In the genomic region with DNA sequence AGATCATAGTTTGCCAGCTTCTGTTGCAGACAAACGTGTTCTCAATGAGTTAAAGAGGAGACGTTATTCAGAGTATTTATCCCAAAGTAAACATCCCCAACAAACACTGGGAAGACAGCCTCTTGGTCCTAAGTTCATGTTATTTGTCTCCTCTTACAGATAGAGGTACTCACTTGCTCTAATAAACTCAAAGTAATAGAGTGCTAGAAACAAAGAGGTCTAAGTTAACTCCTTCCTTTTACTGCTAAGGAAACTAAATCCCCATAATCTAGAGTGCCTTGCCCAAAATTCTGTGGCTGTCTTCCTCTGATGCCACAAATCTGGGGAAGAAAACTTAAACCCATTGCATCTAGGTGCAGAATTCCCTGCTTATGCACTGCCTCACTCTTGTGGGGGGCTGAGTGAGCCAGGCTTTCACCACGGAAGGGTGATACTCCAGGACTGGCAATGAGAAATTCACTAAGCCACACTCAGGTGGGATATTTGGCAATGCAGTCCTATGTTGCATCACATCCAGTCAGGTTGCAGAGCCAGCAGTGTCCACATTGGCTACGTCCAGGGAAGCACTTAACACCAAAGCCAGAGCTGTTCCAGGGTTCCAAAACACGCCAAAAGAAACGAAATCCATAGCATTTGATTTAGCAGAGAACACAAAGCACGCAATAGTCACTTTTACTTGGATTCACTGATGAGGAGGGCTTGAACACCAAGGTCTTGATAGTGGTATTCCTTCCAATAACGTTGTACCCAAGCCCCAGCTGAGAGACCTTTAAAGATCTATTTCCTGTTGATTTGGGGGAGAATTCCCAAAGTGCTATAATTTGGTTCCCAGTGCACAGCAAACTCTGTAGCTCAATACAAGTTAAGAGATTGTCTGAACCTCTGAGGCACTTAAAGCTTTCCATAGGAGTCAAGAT, we compare ENCODE assay signal across 27 cellular contexts.
DNase-seq lines count a peak whose midpoint lies in the region; ATAC-seq and TF ChIP-seq lines count a peak whose summit lies in the region.
"Had no signal": no experiment of that assay in that cellular context is flagged by ENCODE, and none has a peak within 500 bp of the region (broad histone marks: within the 10 kb centered on the region; RNA-seq: fewer than 3 reads in every experiment).

No MANE protein-coding gene starts in this region.

- H3K18ac ChIP-seq in IMR-90 (ENCODE audit: low read depth, low read length): no peak overlapping the region

- no peak overlapping the region for H2BK5ac ChIP-seq in IMR-90 (ENCODE audit: low read depth, low read length, poor library complexity, severe bottlenecking)

- H2AFZ ChIP-seq in IMR-90 (replicated peaks; ENCODE audit: low read length, poor library complexity): peak overlapping the region; percentile 5

- H3K4me2 ChIP-seq in IMR-90 (ENCODE audit: low read depth, low read length): no peak overlapping the region

- H3K4me1 Mint-ChIP-seq in Caco-2 (ENCODE audit: low read depth, unreplicated experiment): peaks cover 46% of the 10 kb centered on the region
- peaks cover 7% of the 10 kb centered on the region for H3K4me1 Mint-ChIP-seq in Calu3 (ENCODE audit: low read depth, unreplicated experiment)
- H3K4me1 Mint-ChIP-seq in activated T-cell treated with anti-CD3 and anti-CD28 coated beads, Interleukin-2, amount 50 U/mL, for 72 hours (ENCODE audit: low read depth): no peaks in the 10 kb centered on the region
- H3K4me1 Mint-ChIP-seq: CD14-positive monocyte; CD8-positive, alpha-beta memory T cell had no signal

- H3K4me3 ChIP-seq in Caco-2 (ENCODE audit: low read depth, low read length) (no peak overlapping the region), IMR-90 (ENCODE audit: insufficient read depth, low read depth, low read length) (no peak overlapping the region), epithelial cell of esophagus (ENCODE audit: low read length) (no peak overlapping the region), liver (ENCODE audit: low read depth in 1 of 3, low read length in 3 of 3) (no peak overlapping the region)
- H3K4me3 ChIP-seq: SJSA1 had no signal

- DNase-seq in Caco-2 (peak; percentile 58 to 65), IMR-90 (no peak), epithelial cell of esophagus (ENCODE audit: low read depth) (peak; percentile 18), left colon (no peak), NCI-H345 (lab: John Stamatoyannopoulos, UW) (no peak), Calu3 (no peak)
- no peak for DNase-seq in activated T-cell treated with anti-CD3 and anti-CD28 coated beads, Interleukin-2, amount 50 U/mL, for 72 hours
- DNase-seq: 8988T; ACHN; BE2C; CD8-positive, alpha-beta memory T cell; DMS153; DND-41; H9; HFFc6; Kasumi-1; MV-4-11; NCI-H1105; NCI-H146; NCI-H1930; NCI-H446 treated with DMSO at 0.1 percent for 48 hours; NCI-H526 treated with DMSO at 0.1 percent for 48 hours; Right ventricle myocardium superior; RPMI8226 had no signal

- dilution Hi-C loops in IMR-90 (cut with HindIII; ENCODE audit: low sequenced_read_pairs, unreplicated experiment): no loop called here

- no peak for TF ChIP-seq POLR2A in IMR-90 (IDR thresholded peaks at IDR 0.05; ENCODE audit: low read depth, low read length)

- H3K27me3 ChIP-seq in Caco-2 (replicated peaks; ENCODE audit: control insufficient read depth, insufficient read depth, low read length) (no peaks in the 10 kb centered on the region), IMR-90 (ENCODE audit: control insufficient read depth, insufficient read depth, low read length) (peaks cover 29% of the 10 kb centered on the region), liver (ENCODE audit: control insufficient read depth in 4 of 4, insufficient read depth in 4 of 4, low read length in 3 of 4) (no peaks in the 10 kb centered on the region)
- H3K27me3 ChIP-seq: SJSA1 had no signal

- in situ Hi-C loops in IMR-90 (cut with MboI; ENCODE audit: low sequenced_read_pairs): no loop called here

- no peak overlapping the region for H3K23ac ChIP-seq in IMR-90 (ENCODE audit: low read depth, low read length)

- BruUV-seq in Caco-2 (replicated peaks; lab: Mats Ljungman, UMichigan) (TSS peak; percentile 17), IMR-90 (replicated peaks; lab: Mats Ljungman, UMichigan) (no TSS peak), Calu3 (replicated peaks; lab: Mats Ljungman, UMichigan) (no TSS peak)

- no peak overlapping the region for H3K14ac ChIP-seq in IMR-90 (replicated peaks; ENCODE audit: low read depth, low read length)

- H3K9me1 ChIP-seq in IMR-90 (ENCODE audit: insufficient read depth, low read length): no peaks in the 10 kb centered on the region

- no peaks in the 10 kb centered on the region for H3K79me1 ChIP-seq in IMR-90 (ENCODE audit: low read depth in 1 of 2, low read length in 2 of 2)

- H4K91ac ChIP-seq in IMR-90 (ENCODE audit: insufficient read depth, low read depth, low read length): no peak overlapping the region

- no peak overlapping the region for H2BK120ac ChIP-seq in IMR-90 (ENCODE audit: low read depth, low read length)

- H3K4me1 ChIP-seq in Caco-2 (peaks cover 56% of the 10 kb centered on the region), IMR-90 (ENCODE audit: control insufficient read depth, insufficient read depth, low read length) (no peaks in the 10 kb centered on the region), liver (ENCODE audit: control insufficient read depth in 4 of 4, insufficient read depth in 4 of 4, low read length in 3 of 4) (peaks cover 0 to 29% (median 16%) of the 10 kb centered on the region in 4 donors)
- H3K4me1 ChIP-seq: BE2C, SJSA1 had no signal

- H3K4me3 Mint-ChIP-seq in Caco-2 (ENCODE audit: unreplicated experiment) (peak overlapping the region; percentile 52), Calu3 (ENCODE audit: low read depth, unreplicated experiment) (no peak overlapping the region)
- H3K4me3 Mint-ChIP-seq in activated T-cell treated with anti-CD3 and anti-CD28 coated beads, Interleukin-2, amount 50 U/mL, for 72 hours: no peak overlapping the region
- H3K4me3 Mint-ChIP-seq: CD14-positive monocyte; CD8-positive, alpha-beta memory T cell; H9; HFFc6 had no signal

- no peak overlapping the region for H2BK20ac ChIP-seq in IMR-90 (ENCODE audit: low read depth, low read length)

- peaks cover 12% of the 10 kb centered on the region for H3K36me3 Mint-ChIP-seq in Caco-2 (ENCODE audit: insufficient read depth, unreplicated experiment)
- H3K36me3 Mint-ChIP-seq in Calu3 (ENCODE audit: insufficient read depth, unreplicated experiment): no peaks in the 10 kb centered on the region
- H3K36me3 Mint-ChIP-seq in activated T-cell treated with anti-CD3 and anti-CD28 coated beads, Interleukin-2, amount 50 U/mL, for 72 hours (ENCODE audit: insufficient read depth in 2 of 2): no peaks in the 10 kb centered on the region
- H3K36me3 Mint-ChIP-seq: CD14-positive monocyte; CD8-positive, alpha-beta memory T cell had no signal

- no peak overlapping the region for H2AK5ac ChIP-seq in IMR-90 (ENCODE audit: low read depth, low read length)

- no peaks in the 10 kb centered on the region for H3K27me3 Mint-ChIP-seq in Caco-2 (ENCODE audit: insufficient read depth, unreplicated experiment)
- no peaks in the 10 kb centered on the region for H3K27me3 Mint-ChIP-seq in Calu3 (ENCODE audit: unreplicated experiment)
- H3K27me3 Mint-ChIP-seq in activated T-cell treated with anti-CD3 and anti-CD28 coated beads, Interleukin-2, amount 50 U/mL, for 72 hours (ENCODE audit: low read depth): peaks cover 30% of the 10 kb centered on the region

- H4K5ac ChIP-seq in IMR-90 (ENCODE audit: low read depth, low read length): no peak overlapping the region

- H3K36me3 ChIP-seq in Caco-2 (ENCODE audit: control insufficient read depth, insufficient read depth, low read length) (no peaks in the 10 kb centered on the region), IMR-90 (ENCODE audit: control insufficient read depth, insufficient read depth, low read length) (no peaks in the 10 kb centered on the region), liver (ENCODE audit: control insufficient read depth in 4 of 4, insufficient read depth in 3 of 4, low read depth in 1 of 4, low read length in 3 of 4) (no peaks in the 10 kb centered on the region)
- H3K36me3 ChIP-seq: BE2C, SJSA1 had no signal

- ATAC-seq in IMR-90 (ENCODE audit: low read depth) (no peak), left colon (no peak)
- ATAC-seq in activated T-cell treated with anti-CD3 and anti-CD28 coated beads, Interleukin-2, amount 50 U/mL, for 72 hours (replicated peaks in 1 of 2): no peak

- 64% methylated on average over 3 of the region's 8 CpGs; no CpG with 5 or more reads in 1 of the 2 experiments for WGBS in IMR-90 (ENCODE audit: extremely low coverage in 2 of 2, insufficient read length in 1 of 2), 2 experiments
- 32% methylated on average over 8 of the region's 8 CpGs for WGBS in liver

- intact Hi-C loops in Caco-2 (cut with micrococcal nuclease; ENCODE audit: unreplicated experiment): no loop called here
- intact Hi-C loops in IMR-90 (cut with micrococcal nuclease): no loop called here
- intact Hi-C loops in left colon (cut with DNase I, micrococcal nuclease): no loop called here
- intact Hi-C loops in Calu3 (cut with micrococcal nuclease; ENCODE audit: unreplicated experiment): no loop called here

- H3K27ac ChIP-seq in IMR-90 (ENCODE audit: insufficient read depth, low read length): no peak overlapping the region
- no peak overlapping the region for H3K27ac ChIP-seq in liver (ENCODE audit: low read depth in 1 of 2, low read length in 2 of 2)
- H3K27ac ChIP-seq: SJSA1 had no signal

- H4K20me1 ChIP-seq in IMR-90 (ENCODE audit: insufficient read depth, low read length): no peaks in the 10 kb centered on the region

- H4K8ac ChIP-seq in IMR-90 (ENCODE audit: low read depth in 2 of 2, low read length in 2 of 2): no peak overlapping the region

- H3K27ac Mint-ChIP-seq in Caco-2 (ENCODE audit: unreplicated experiment) (peak overlapping the region; percentile 67), Calu3 (ENCODE audit: unreplicated experiment) (no peak overlapping the region)
- no peak overlapping the region for H3K27ac Mint-ChIP-seq in activated T-cell treated with anti-CD3 and anti-CD28 coated beads, Interleukin-2, amount 50 U/mL, for 72 hours
- H3K27ac Mint-ChIP-seq: H9, HFFc6 had no signal

- no peak overlapping the region for H2AK9ac ChIP-seq in IMR-90 (replicated peaks; ENCODE audit: low read depth, low read length, poor library complexity)

- H2BK15ac ChIP-seq in IMR-90 (ENCODE audit: low read depth, low read length): no peak overlapping the region

- no peak overlapping the region for H3K56ac ChIP-seq in IMR-90 (ENCODE audit: extremely low read depth, insufficient read depth, low read length)

- TF ChIP-seq CTCF in Caco-2 (IDR thresholded peaks at IDR 0.05; ENCODE audit: insufficient read depth in 1 of 2, low read depth in 1 of 2, low read length in 1 of 2, severe bottlenecking in 1 of 2, unreplicated experiment in 1 of 2): no peak
- TF ChIP-seq CTCF in IMR-90 (conservative IDR thresholded peaks at IDR 0.05; ENCODE audit: low read depth, low read length): no peak
- TF ChIP-seq CTCF in epithelial cell of esophagus (IDR thresholded peaks at IDR 0.05; ENCODE audit: insufficient read depth, low read depth, low read length, missing control alignments): no peak
- no peak for TF ChIP-seq CTCF in liver (IDR thresholded peaks at IDR 0.05; ENCODE audit: low read depth, low read length, missing input control)
- TF ChIP-seq CTCF in Calu3 (IDR thresholded peaks at IDR 0.05; ENCODE audit: unreplicated experiment): no peak

- POLR2A ChIA-PET in Caco-2 (lab: Charles Lee) (interaction anchor here (0.5 to 1.3 kb wide), 3 partner anchors 32 to 84 kb away, joined by 3 to 9 read pairs (median 3); a partner anchor contains a TSS), IMR-90 (lab: Charles Lee; ENCODE audit: unreplicated experiment) (no interaction called here)

- CTCF ChIA-PET in Caco-2 (lab: Charles Lee): no interaction called here
- CTCF ChIA-PET in IMR-90 (lab: Yijun Ruan, JAX): no interaction called here
- CTCF ChIA-PET in Calu3 (lab: Charles Lee): no interaction called here

- no peak overlapping the region for H3K9ac ChIP-seq in IMR-90 (ENCODE audit: low read depth, low read length)
- H3K9ac ChIP-seq in liver (ENCODE audit: low read depth in 1 of 2, low read length in 2 of 2): no peak overlapping the region

- TF ChIP-seq RAD21 in IMR-90 (IDR thresholded peaks at IDR 0.05; ENCODE audit: low read length) (no peak), liver (IDR thresholded peaks at IDR 0.05) (no peak)

- H3K9me3 Mint-ChIP-seq in Caco-2 (ENCODE audit: unreplicated experiment) (no peaks in the 10 kb centered on the region), Calu3 (ENCODE audit: low read depth, unreplicated experiment) (no peaks in the 10 kb centered on the region)
- H3K9me3 Mint-ChIP-seq in activated T-cell treated with anti-CD3 and anti-CD28 coated beads, Interleukin-2, amount 50 U/mL, for 72 hours: no peaks in the 10 kb centered on the region
- H3K9me3 Mint-ChIP-seq: CD14-positive monocyte; CD8-positive, alpha-beta memory T cell; H9; HFFc6 had no signal

- no peak overlapping the region for H3K4ac ChIP-seq in IMR-90 (ENCODE audit: low read depth, low read length)

- H3K9me3 ChIP-seq in Caco-2 (no peaks in the 10 kb centered on the region), IMR-90 (ENCODE audit: control insufficient read depth, insufficient read depth, low read length) (no peaks in the 10 kb centered on the region), liver (ENCODE audit: control insufficient read depth in 4 of 4, low read length in 3 of 4) (no peaks in the 10 kb centered on the region)
- H3K9me3 ChIP-seq: BE2C, SJSA1 had no signal

Comparison
In these comparisons a context has a peak if more than half of its experiments do, and no peak if none do; other contexts are left out.
1. DNase-seq: peak in Caco-2 (2 of 2) and epithelial cell of esophagus (single experiment); none in IMR-90 (single experiment), left colon (0 of 2), NCI-H345 (single experiment), Calu3 (single experiment) and activated T-cell treated with anti-CD3 and anti-CD28 coated beads, Interleukin-2, amount 50 U/mL, for 72 hours (0 of 2).